23 cellular contexts compared by ENCODE assay signal in the genomic region with DNA sequence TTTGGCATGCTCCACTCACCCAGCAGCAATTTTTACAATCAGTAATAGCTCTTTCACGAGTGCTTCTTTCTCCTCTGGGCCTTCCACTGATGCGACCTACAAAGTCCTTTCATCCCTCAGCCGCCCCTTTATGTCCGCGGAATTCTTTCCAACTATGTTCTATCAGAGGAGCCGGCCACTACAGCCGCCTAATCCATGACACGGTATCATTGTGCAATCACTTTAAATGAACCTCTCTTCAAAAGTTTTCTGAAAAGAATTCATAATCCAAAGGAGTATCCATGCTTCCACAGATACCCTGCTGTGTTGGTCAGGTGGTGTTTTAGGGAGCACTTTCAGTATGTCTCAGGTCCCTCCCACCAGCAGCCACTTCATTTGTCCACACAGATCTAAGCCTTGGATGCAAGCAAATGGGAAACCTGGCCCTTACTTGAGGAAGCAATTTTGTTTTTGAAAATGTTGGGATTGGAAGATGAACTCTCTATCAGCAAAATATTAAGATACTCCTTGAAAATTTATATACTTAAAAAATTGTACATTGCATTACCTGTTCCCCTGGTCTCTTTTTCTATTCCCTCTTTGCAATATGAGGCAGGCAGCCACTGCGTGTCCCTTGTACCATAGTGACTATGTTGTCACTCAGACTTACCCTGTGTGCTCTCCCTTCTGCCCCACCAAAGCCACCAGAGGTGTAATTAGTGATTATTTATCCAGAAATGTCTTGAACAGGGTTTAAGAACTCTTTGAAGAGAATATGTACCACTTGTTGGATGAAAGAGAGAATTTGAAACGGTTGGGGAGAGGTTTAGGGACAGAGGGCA.
"Had no signal": no experiment of that assay in that cellular context is flagged by ENCODE, and none has a peak within 500 bp of the region (broad histone marks: within the 10 kb centered on the region; RNA-seq: fewer than 3 reads in every experiment).

No MANE protein-coding gene starts in this region.

- H3K36me3 ChIP-seq: ascending aorta had no signal

- H3K4me3 Mint-ChIP-seq: activated CD8-positive, alpha-beta T cell treated with anti-CD3 and anti-CD28 coated beads, Interleukin-2, amount 10 ng/mL, durations not matched to agents 7 days and 5 days; activated naive CD8-positive, alpha-beta T cell treated with anti-CD3 and anti-CD28 coated beads, Interleukin-2, amount 10 ng/mL, durations not matched to agents 7 days and 5 days; T-helper 17 cell had no signal

- DNase-seq: activated CD4-positive, alpha-beta T cell treated with anti-CD3 and anti-CD28 coated beads for 4 hours; activated CD4-positive, alpha-beta T cell treated with anti-CD3 and anti-CD28 coated beads, Interleukin-2, amount 50 U/mL, for 4 hours; activated CD8-positive, alpha-beta memory T cell treated with anti-CD3 and anti-CD28 coated beads, Interleukin-2, amount 50 U/mL, for 48 hours; activated CD8-positive, alpha-beta T cell treated with anti-CD3 and anti-CD28 coated beads, Interleukin-2, amount 10 ng/mL, durations not matched to agents 7 days and 5 days; activated naive CD4-positive, alpha-beta T cell treated with anti-CD3 and anti-CD28 coated beads, Interleukin-2, amount 50 U/mL, for 16 hours; activated naive CD8-positive, alpha-beta T cell treated with anti-CD3 and anti-CD28 coated beads, Interleukin-2, amount 10 ng/mL, durations not matched to agents 7 days and 5 days; activated T-cell treated with anti-CD3 and anti-CD28 coated beads, Interleukin-2, amount 50 U/mL, for 1 hour; body of pancreas; central memory CD4-positive, alpha-beta T cell; MM.1S; NCI-H1048; NCI-H146; NCI-H187 treated with DMSO at 0.1 percent for 48 hours; NCI-H2081 treated with DMSO at 0.1 percent for 48 hours; NCI-H226; NCI-H526; NCI-H82; SIG-M5; T-helper 17 cell; T-helper 9 cell had no signal

- H3K27me3 ChIP-seq: ascending aorta, body of pancreas had no signal

- H3K27ac Mint-ChIP-seq: activated CD8-positive, alpha-beta T cell treated with anti-CD3 and anti-CD28 coated beads, Interleukin-2, amount 10 ng/mL, durations not matched to agents 7 days and 5 days; activated naive CD8-positive, alpha-beta T cell treated with anti-CD3 and anti-CD28 coated beads, Interleukin-2, amount 10 ng/mL, durations not matched to agents 7 days and 5 days; T-helper 17 cell had no signal

- H3K4me1 ChIP-seq: body of pancreas had no signal

- H3K9me3 Mint-ChIP-seq: activated naive CD8-positive, alpha-beta T cell treated with anti-CD3 and anti-CD28 coated beads, Interleukin-2, amount 10 ng/mL, durations not matched to agents 7 days and 5 days had no signal

- H3K4me1 Mint-ChIP-seq: activated naive CD8-positive, alpha-beta T cell treated with anti-CD3 and anti-CD28 coated beads, Interleukin-2, amount 10 ng/mL, durations not matched to agents 7 days and 5 days; T-helper 17 cell had no signal

- H3K9me3 ChIP-seq: ascending aorta, body of pancreas had no signal

- H3K36me3 Mint-ChIP-seq: activated naive CD8-positive, alpha-beta T cell treated with anti-CD3 and anti-CD28 coated beads, Interleukin-2, amount 10 ng/mL, durations not matched to agents 7 days and 5 days had no signal

- H3K4me3 ChIP-seq: ascending aorta, body of pancreas had no signal

- H3K27ac ChIP-seq: ascending aorta, body of pancreas, VCaP had no signal

- ATAC-seq: activated CD4-positive, CD25-positive, alpha-beta regulatory T cell treated with anti-CD3 and anti-CD28 coated beads, Interleukin-2, amount 50 U/mL, for 24 hours; activated CD8-positive, alpha-beta T cell treated with anti-CD3 and anti-CD28 coated beads, Interleukin-2, amount 10 ng/mL, durations not matched to agents 7 days and 5 days; body of pancreas; T-helper 17 cell had no signal
